28 cellular contexts compared by ENCODE assay signal in the genomic region with DNA sequence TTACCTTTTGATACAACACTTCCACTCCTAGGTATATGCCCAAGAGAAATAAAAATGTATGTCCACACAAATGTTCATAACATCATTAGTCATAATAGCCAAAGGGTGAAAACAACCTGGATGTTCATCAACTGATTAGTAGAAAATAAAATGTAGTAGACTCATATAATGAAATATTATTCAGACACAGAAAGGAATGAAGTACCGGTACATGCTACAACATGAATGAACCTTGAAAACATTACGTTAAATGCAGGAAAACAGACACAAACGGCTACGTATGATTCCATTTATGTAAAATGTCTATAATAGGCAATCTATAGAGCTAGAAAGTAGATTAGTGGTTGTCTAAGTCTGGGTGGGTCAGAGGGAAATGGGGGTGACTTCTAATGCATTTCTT.
"Had no signal": no experiment of that assay in that cellular context is flagged by ENCODE, and none has a peak within 500 bp of the region (broad histone marks: within the 10 kb centered on the region; RNA-seq: fewer than 3 reads in every experiment).

No MANE protein-coding gene starts in this region.

- H3K27me3 ChIP-seq: colonic mucosa, esophagus muscularis mucosa, esophagus squamous epithelium, gastrocnemius medialis, gastroesophageal sphincter, heart left ventricle, heart right ventricle had no signal

- H3K27ac Mint-ChIP-seq: dendritic cell treated with granulocyte-macrophage colony-stimulating factor and Interleukin-4, amounts not matched to agents 40 ng/mL and 50 ng/mL, for 4 days; effector memory CD8-positive, alpha-beta T cell; endodermal cell had no signal

- H3K4me1 ChIP-seq: esophagus squamous epithelium, gastrocnemius medialis, gastroesophageal sphincter, heart left ventricle, heart right ventricle had no signal

- H3K4me3 Mint-ChIP-seq: dendritic cell treated with granulocyte-macrophage colony-stimulating factor and Interleukin-4, amounts not matched to agents 40 ng/mL and 50 ng/mL, for 4 days; effector memory CD8-positive, alpha-beta T cell; endodermal cell had no signal

- FAIRE-seq: colon, endometrium, endothelial cell of umbilical vein, frontal cortex had no signal

- H3K36me3 ChIP-seq: colonic mucosa, esophagus muscularis mucosa, esophagus squamous epithelium, gastrocnemius medialis, gastroesophageal sphincter, heart left ventricle, heart right ventricle had no signal

- H3K4me3 ChIP-seq: colonic mucosa, coronary artery, dorsolateral prefrontal cortex, esophagus muscularis mucosa, esophagus squamous epithelium, gastrocnemius medialis, gastroesophageal sphincter, heart left ventricle, heart right ventricle had no signal

- H3K27me3 Mint-ChIP-seq: dendritic cell treated with granulocyte-macrophage colony-stimulating factor and Interleukin-4, amounts not matched to agents 40 ng/mL and 50 ng/mL, for 4 days; effector memory CD8-positive, alpha-beta T cell had no signal

- DNase-seq: colonic mucosa; cortex of kidney; dermis blood vessel endothelial cell; dorsolateral prefrontal cortex; effector CD4-positive, alpha-beta T cell; effector CD8-positive, alpha-beta T cell; effector memory CD4-positive, alpha-beta T cell; effector memory CD8-positive, alpha-beta T cell; endodermal cell; erythroblast; esophagus squamous epithelium; foreskin fibroblast; foreskin melanocyte; gastrocnemius medialis; glutamatergic neuron; head of caudate nucleus; heart left ventricle; heart right ventricle had no signal

- H3K9me3 Mint-ChIP-seq: dendritic cell treated with granulocyte-macrophage colony-stimulating factor and Interleukin-4, amounts not matched to agents 40 ng/mL and 50 ng/mL, for 4 days; effector memory CD8-positive, alpha-beta T cell; endodermal cell had no signal

- H3K27ac ChIP-seq: colonic mucosa, coronary artery, dorsolateral prefrontal cortex, epithelial cell of prostate, esophagus muscularis mucosa, esophagus squamous epithelium, gastrocnemius medialis, gastroesophageal sphincter, heart left ventricle, heart right ventricle had no signal

- ATAC-seq: effector memory CD8-positive, alpha-beta T cell; esophagus mucosa; gastrocnemius medialis; gastroesophageal sphincter; heart left ventricle; heart right ventricle had no signal
